8 cellular contexts compared by ENCODE assay signal in the genomic region with DNA sequence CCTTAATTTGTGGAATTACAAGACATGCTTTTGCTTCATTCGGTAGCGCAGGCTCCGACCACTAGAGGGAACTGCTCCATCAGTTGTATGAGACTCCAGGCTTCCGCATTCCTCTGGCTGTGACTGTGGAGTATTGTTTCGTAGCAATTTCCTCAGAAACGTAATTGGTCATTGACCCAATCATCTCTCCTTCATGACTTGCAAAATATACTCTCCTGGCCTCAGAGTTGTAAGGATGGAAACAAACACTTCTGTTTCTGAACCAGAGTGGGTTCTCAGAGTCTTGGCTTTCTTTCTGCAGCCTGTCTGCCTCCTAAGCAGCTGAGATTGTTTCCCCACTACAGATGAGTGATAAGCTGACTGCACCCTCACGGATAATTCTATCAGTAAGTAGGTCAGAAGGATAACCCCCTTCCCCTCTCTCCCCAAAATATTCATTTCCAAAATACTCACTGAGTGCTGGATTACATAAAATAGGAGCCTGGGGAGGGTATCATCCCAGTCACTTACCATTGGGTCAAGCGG.
DNase-seq lines count a peak whose midpoint lies in the region; ATAC-seq and TF ChIP-seq lines count a peak whose summit lies in the region.

No MANE protein-coding gene starts in this region.

- no peaks in the 10 kb centered on the region for H3K4me1 ChIP-seq in CD4-positive, CD25-positive, alpha-beta regulatory T cell (ENCODE audit: control insufficient read depth, insufficient read depth, low read length, poor library complexity, severe bottlenecking)
- H3K4me1 ChIP-seq in lung (ENCODE audit: control insufficient read depth in 2 of 2, insufficient read depth in 2 of 2, low read length in 2 of 2): no peaks in the 10 kb centered on the region

- peaks cover 5 to 7% (median 6%) of the 10 kb centered on the region in 4 donors for H3K4me1 Mint-ChIP-seq in CD4-positive, CD25-positive, alpha-beta regulatory T cell

- no peak overlapping the region for H3K27ac Mint-ChIP-seq in CD4-positive, CD25-positive, alpha-beta regulatory T cell

- no peak overlapping the region for H3K27ac ChIP-seq in CD4-positive, CD25-positive, alpha-beta regulatory T cell (ENCODE audit: insufficient read depth, low read length, poor library complexity, severe bottlenecking)
- H3K27ac ChIP-seq in lung (ENCODE audit: low read depth in 1 of 2, low read length in 1 of 2): peak overlapping the region in 1 of 2 donors; percentile 91

- TF ChIP-seq CTCF in lung (IDR thresholded peaks at IDR 0.05; ENCODE audit: control extremely low read depth, extremely low read depth): peak; percentile 90

- H3K4me3 ChIP-seq in CD4-positive, CD25-positive, alpha-beta regulatory T cell (ENCODE audit: low read depth, low read length): peak overlapping the region; percentile 45
- no peak overlapping the region for H3K4me3 ChIP-seq in lung

- no peaks in the 10 kb centered on the region for H3K9me3 ChIP-seq in CD4-positive, CD25-positive, alpha-beta regulatory T cell (ENCODE audit: control insufficient read depth in 2 of 2, low read length in 2 of 2)
- no peaks in the 10 kb centered on the region for H3K9me3 ChIP-seq in lung (ENCODE audit: control insufficient read depth in 2 of 2, insufficient read depth in 1 of 2, low read length in 1 of 2)

- H3K9me3 Mint-ChIP-seq in CD4-positive, CD25-positive, alpha-beta regulatory T cell: peaks cover 0 to 1% (median 0%) of the 10 kb centered on the region in 7 donors

- DNase-seq in CD4-positive, CD25-positive, alpha-beta regulatory T cell: peak; percentile 22 to 72 (median 41)
- DNase-seq in GM19240 (ENCODE audit: insufficient read length, low spot score): peak; percentile 34
- peak; percentile 73 for DNase-seq in NCI-H345 (lab: John Stamatoyannopoulos, UW)
- peak; percentile 8 to 24 for DNase-seq in activated CD4-positive, alpha-beta T cell treated with anti-CD3 and anti-CD28 coated beads for 4 hours
- DNase-seq in ecto neural progenitor cell (ENCODE audit: low spot score): peak; percentile 74
- DNase-seq in lung (ENCODE audit: low spot score): peak; percentile 89
- peak in 2 of 3 experiments; percentile 1 to 12 for DNase-seq in stimulated activated CD4-positive, alpha-beta T cell treated with anti-CD3 and anti-CD28 coated beads, TNF-alpha, amount 100 ng/mL, for 4 hours (ENCODE audit: low read depth in 3 of 3)

- peaks cover 15% of the 10 kb centered on the region for H3K27me3 Mint-ChIP-seq in CD4-positive, CD25-positive, alpha-beta regulatory T cell

- H3K36me3 Mint-ChIP-seq in CD4-positive, CD25-positive, alpha-beta regulatory T cell: no peaks in the 10 kb centered on the region

- H3K4me3 Mint-ChIP-seq in CD4-positive, CD25-positive, alpha-beta regulatory T cell: peak overlapping the region in 3 of 4 donors; percentile 66 to 78 (median 70)

- peak; percentile 69 to 74 for ATAC-seq in CD4-positive, CD25-positive, alpha-beta regulatory T cell (ENCODE audit: low read depth in 2 of 2)
- ATAC-seq in HG03354 (IDR thresholded peaks at IDR 0.05; ENCODE audit: poor library complexity, severe bottlenecking, unreplicated experiment) (peak; percentile 88), lung (ENCODE audit: insufficient read depth, low FRiP score) (peak; percentile 95)

- H3K36me3 ChIP-seq in CD4-positive, CD25-positive, alpha-beta regulatory T cell (ENCODE audit: control insufficient read depth, insufficient read depth, low read length): no peaks in the 10 kb centered on the region
- no peaks in the 10 kb centered on the region for H3K36me3 ChIP-seq in lung (ENCODE audit: control insufficient read depth in 2 of 2, insufficient read depth in 2 of 2, low read length in 2 of 2)

- 10 to 11% methylated on average over 8 of the region's 8 CpGs for WGBS in lung, 2 donors

- peaks cover 5% of the 10 kb centered on the region for H3K27me3 ChIP-seq in CD4-positive, CD25-positive, alpha-beta regulatory T cell (ENCODE audit: control insufficient read depth, insufficient read depth, low read length)
- H3K27me3 ChIP-seq in lung (ENCODE audit: control insufficient read depth, insufficient read depth): no peaks in the 10 kb centered on the region

Comparison
In these comparisons a context has a peak if more than half of its experiments do, and no peak if none do; other contexts are left out.
1. DNase-seq: peak in every context shown above with its lines; median percentile 89 in lung; 74 in ecto neural progenitor cell; 73 in NCI-H345; 41 in CD4-positive, CD25-positive, alpha-beta regulatory T cell; 34 in GM19240; 16 in activated CD4-positive, alpha-beta T cell treated with anti-CD3 and anti-CD28 coated beads for 4 hours; 6 in stimulated activated CD4-positive, alpha-beta T cell treated with anti-CD3 and anti-CD28 coated beads, TNF-alpha, amount 100 ng/mL, for 4 hours.